In genomic region chr9:137085918-137086530, GRCh38 we compare ENCODE assay signal across 8 cellular contexts. TPM values are rescaled to one million over a fixed set of nuclear protein-coding genes. Genes with fewer than 3 reads are reported as not detected.
DNase-seq lines count a peak whose midpoint lies in the region; ATAC-seq and TF ChIP-seq lines count a peak whose summit lies in the region.

No MANE protein-coding gene starts in this region.

- ATAC-seq in HG02981 (IDR thresholded peaks at IDR 0.05; ENCODE audit: unreplicated experiment), result no peak

- no peaks in the 10 kb centered on the region for H4K20me1 ChIP-seq in OCI-LY7 (ENCODE audit: insufficient read depth, low read length)

- peaks cover 0 to 51% (median 5%) of the 10 kb centered on the region in 3 donors for H3K36me3 Mint-ChIP-seq in CD8-positive, alpha-beta memory T cell

- no peaks in the 10 kb centered on the region for H3K9me3 ChIP-seq in CD8-positive, alpha-beta memory T cell (ENCODE audit: low read length)
- H3K9me3 ChIP-seq in OCI-LY7 (ENCODE audit: low read length), result no peaks in the 10 kb centered on the region
- H3K9me3 ChIP-seq in ascending aorta, result no peaks in the 10 kb centered on the region
- H3K9me3 ChIP-seq in iPS-15b (ENCODE audit: control insufficient read depth, insufficient read depth, low read length), result no peaks in the 10 kb centered on the region

- H3K9me2 ChIP-seq in OCI-LY7 (ENCODE audit: insufficient read depth, low read length), result no peaks in the 10 kb centered on the region

- intact Hi-C loops in OCI-LY7 (cut with micrococcal nuclease; ENCODE audit: unreplicated experiment), result loop anchor here (1.0 to 2.0 kb wide), 2 partner anchors 16 to 65 kb away; partner anchors contain the start of gene SAPCD2
- intact Hi-C loops in ascending aorta (cut with DNase I), result loop anchor here (1.0 to 5.0 kb wide), 5 partner anchors 94 to 603 kb away; partner anchors contain the start of genes FBXW5, NSMF, PAXX and SEC16A

- no peak for TF ChIP-seq CTCF in OCI-LY7 (conservative IDR thresholded peaks at IDR 0.05; ENCODE audit: low read length)
- TF ChIP-seq CTCF in ascending aorta (IDR thresholded peaks at IDR 0.05), result no peak

- H3K27me3 ChIP-seq in CD8-positive, alpha-beta memory T cell (ENCODE audit: insufficient read depth, low read length, poor library complexity, severe bottlenecking), result no peaks in the 10 kb centered on the region
- H3K27me3 ChIP-seq in ascending aorta (no peaks in the 10 kb centered on the region), iPS-15b (ENCODE audit: control insufficient read depth, insufficient read depth, low read length) (peaks cover 4% of the 10 kb centered on the region)

- POLR2A ChIA-PET in CD8-positive, alpha-beta memory T cell (lab: Charles Lee), result interaction anchor here (0.8 to 3.0 kb wide), 17 partner anchors 9 to 547 kb away, joined by 3 to 45 read pairs (median 5); partner anchors contain the start of genes CCDC183, DPP7, SAPCD2 and TMEM141
- POLR2A ChIA-PET in OCI-LY7 (lab: Charles Lee), result interaction anchor here (0.6 to 1.6 kb wide), 7 partner anchors 9 to 308 kb away, joined by 3 to 13 read pairs (median 5); partner anchors contain the start of genes SAPCD2 and UAP1L1

- H3K4me3 Mint-ChIP-seq in CD8-positive, alpha-beta memory T cell, result peak overlapping the region; percentile 83 to 93 (median 87)

- H3K36me3 ChIP-seq in CD8-positive, alpha-beta memory T cell (ENCODE audit: insufficient read depth, low read length), result peaks cover 4% of the 10 kb centered on the region
- peaks cover 5% of the 10 kb centered on the region; the same call in 1 of the 2 replicates for H3K36me3 ChIP-seq in OCI-LY7 (ENCODE audit: insufficient read depth, low read length)
- H3K36me3 ChIP-seq in ascending aorta, result peaks cover 0 to 4% of the 10 kb centered on the region in 2 donors
- peaks cover 22% of the 10 kb centered on the region for H3K36me3 ChIP-seq in iPS-15b (ENCODE audit: control insufficient read depth, insufficient read depth, low read length)

- peak overlapping the region; percentile 76 for H3K4me3 ChIP-seq in CD8-positive, alpha-beta memory T cell (ENCODE audit: low read length)
- H3K4me3 ChIP-seq in OCI-LY7 (ENCODE audit: low read depth, low read length, poor library complexity, severe bottlenecking) (peak overlapping the region; percentile 75), ascending aorta (peak overlapping the region; percentile 74 to 99), iPS-15b (ENCODE audit: low read depth, low read length) (peak overlapping the region; percentile 75)

- H3K4me1 ChIP-seq in CD8-positive, alpha-beta memory T cell (ENCODE audit: insufficient read depth, low read length), result peaks cover 19% of the 10 kb centered on the region
- peaks cover 24% of the 10 kb centered on the region for H3K4me1 ChIP-seq in OCI-LY7 (ENCODE audit: insufficient read depth, low read length, poor library complexity, severe bottlenecking)
- peaks cover 12 to 17% of the 10 kb centered on the region in 2 donors for H3K4me1 ChIP-seq in ascending aorta
- H3K4me1 ChIP-seq in iPS-15b (ENCODE audit: control insufficient read depth, insufficient read depth, low read length), result peaks cover 2% of the 10 kb centered on the region

- H3K9me3 Mint-ChIP-seq in CD8-positive, alpha-beta memory T cell, result no peaks in the 10 kb centered on the region

- no TSS peak for BruUV-seq in OCI-LY7 (replicated peaks; lab: Mats Ljungman, UMichigan)

- CTCF ChIA-PET in CD8-positive, alpha-beta memory T cell (lab: Charles Lee), result interaction anchor here (1.0 to 2.5 kb wide), 18 partner anchors 10 to 292 kb away, joined by 3 to 29 read pairs (median 4); partner anchors contain the start of genes ABCA2, FUT7, NPDC1 and RNF224
- CTCF ChIA-PET in OCI-LY7 (lab: Charles Lee; ENCODE audit: unreplicated experiment), result interaction anchor here (1.0 to 1.3 kb wide), 2 partner anchors 9 to 18 kb away, joined by 3 to 6 read pairs; partner anchors contain the start of gene UAP1L1

- no peak for DNase-seq in CD8-positive, alpha-beta memory T cell
- DNase-seq in HCEC 1CT (peak; percentile 41), OCI-LY7 (ENCODE audit: low spot score) (peak; percentile 33), ascending aorta (ENCODE audit: low spot score in 2 of 2) (no peak), NCI-H2107 (lab: John Stamatoyannopoulos, UW) (no peak)
- DNase-seq in stimulated activated CD4-positive, alpha-beta T cell treated with anti-CD3 and anti-CD28 coated beads, Interleukin-15, amount 100 ng/mL, for 24 hours, result peak; percentile 46

- H3K4me1 Mint-ChIP-seq in CD8-positive, alpha-beta memory T cell, result peaks cover 21 to 41% (median 23%) of the 10 kb centered on the region in 3 donors

- no peaks in the 10 kb centered on the region for H3K27me3 Mint-ChIP-seq in CD8-positive, alpha-beta memory T cell

- peak overlapping the region; percentile 11; the same call in 1 of the 2 replicates for H2AFZ ChIP-seq in OCI-LY7 (ENCODE audit: low read length)

- peaks cover 6% of the 10 kb centered on the region; the same call in 1 of the 2 replicates for H3K79me2 ChIP-seq in OCI-LY7 (ENCODE audit: insufficient read depth, low read depth, low read length)

- H3K4me2 ChIP-seq in OCI-LY7 (ENCODE audit: low read length), result peak overlapping the region; percentile 86

- H3K27ac Mint-ChIP-seq in CD8-positive, alpha-beta memory T cell, result peak overlapping the region; percentile 86 to 99 (median 94)

- peak overlapping the region; percentile 16 for H3K9ac ChIP-seq in iPS-15b (ENCODE audit: low read depth, low read length)

- peak overlapping the region; percentile 86 for H3K27ac ChIP-seq in CD8-positive, alpha-beta memory T cell (ENCODE audit: low read depth, low read length)
- peak overlapping the region; percentile 49 for H3K27ac ChIP-seq in OCI-LY7 (ENCODE audit: low read depth, low read length, poor library complexity, severe bottlenecking)
- peak overlapping the region; percentile 91 to 96 for H3K27ac ChIP-seq in ascending aorta

RNA-seq across cellular contexts. Expression of gene MAN1B1, which starts 0.8 kb away (rescaled TPM):
- 10 to 100 TPM; 31.9 to 32.7 TPM for total RNA-seq in CD8-positive, alpha-beta memory T cell
- 39.3 TPM for polyA plus RNA-seq in CD8-positive, alpha-beta memory T cell
- total RNA-seq in OCI-LY7 (2014; rRNA removed; shearing (Covaris generic)), result 22.5 and 32.7 TPM in 2 replicates
- total RNA-seq in OCI-LY7 (2022) (38.8 and 43.4 TPM in 2 replicates), ascending aorta (85.3 TPM)

RNA-seq across cellular contexts. Expression of gene UAP1L1, which starts 8.7 kb away (rescaled TPM):
- total RNA-seq in CD8-positive, alpha-beta memory T cell, result 10 to 100 TPM; 15.3 to 15.5 TPM
- polyA plus RNA-seq in CD8-positive, alpha-beta memory T cell, result 4.6 TPM
- total RNA-seq in OCI-LY7 (2014; rRNA removed; shearing (Covaris generic)), result 5.3 and 5.7 TPM in 2 replicates
- total RNA-seq in OCI-LY7 (2022) (12.3 and 16.7 TPM in 2 replicates), ascending aorta (17.1 TPM)

RNA-seq across cellular contexts. Expression of gene SAPCD2, which starts 15.7 kb away (rescaled TPM):
- 10 to 100 TPM; 11.5 to 12.7 TPM for total RNA-seq in CD8-positive, alpha-beta memory T cell
- polyA plus RNA-seq in CD8-positive, alpha-beta memory T cell, result 0.15 TPM
- 65.9 and 74.0 TPM in 2 replicates for total RNA-seq in OCI-LY7 (2014; rRNA removed; shearing (Covaris generic))
- total RNA-seq in OCI-LY7 (2022) (51.4 and 57.2 TPM in 2 replicates), ascending aorta (8.7 TPM)

RNA-seq across cellular contexts. Expression of gene DPP7, which starts 28.5 kb away (rescaled TPM):
- total RNA-seq in CD8-positive, alpha-beta memory T cell, result 100 to 1,000 TPM; 294 to 308 TPM
- 158 TPM for polyA plus RNA-seq in CD8-positive, alpha-beta memory T cell
- total RNA-seq in OCI-LY7 (2014; rRNA removed; shearing (Covaris generic)), result 173 and 182 TPM in 2 replicates
- 154 TPM in 2 replicates for total RNA-seq in OCI-LY7 (2022)
- total RNA-seq in ascending aorta, result 176 TPM

RNA-seq across cellular contexts. Expression of gene ENTPD2, which starts 32.2 kb away (rescaled TPM):
- total RNA-seq in CD8-positive, alpha-beta memory T cell, result not detected
- polyA plus RNA-seq in CD8-positive, alpha-beta memory T cell, result not detected
- total RNA-seq in OCI-LY7 (2014; rRNA removed; shearing (Covaris generic)), result 0.16 TPM in 1 of 2 replicates, not detected in the other
- total RNA-seq in OCI-LY7 (2022), result not detected in 2 replicates
- not detected for total RNA-seq in ascending aorta

Comparison
In these comparisons a context has a peak if more than half of its experiments do, and no peak if none do; other contexts are left out.
1. DNase-seq: peak in HCEC 1CT (single experiment), OCI-LY7 (single experiment) and stimulated activated CD4-positive, alpha-beta T cell treated with anti-CD3 and anti-CD28 coated beads, Interleukin-15, amount 100 ng/mL, for 24 hours (single experiment); none in CD8-positive, alpha-beta memory T cell (0 of 5), ascending aorta (0 of 2) and NCI-H2107 (single experiment).
2. Peak in every context shown above with its lines, with median percentiles within 50 percentile points of each other: H3K27ac ChIP-seq and H3K4me3 ChIP-seq.